In genomic region chr3:170869240-170869592, GRCh38 we compare ENCODE assay signal across 8 cellular contexts. TPM values are rescaled to one million over a fixed set of nuclear protein-coding genes. Genes with fewer than 3 reads are reported as not detected.
DNase-seq lines count a peak whose midpoint lies in the region; ATAC-seq and TF ChIP-seq lines count a peak whose summit lies in the region.

No MANE protein-coding gene starts in this region.

- peak overlapping the region; percentile 85 for H3K4me3 Mint-ChIP-seq in chondrocyte (ENCODE audit: unreplicated experiment)

- H3K36me3 ChIP-seq in A673 (ENCODE audit: insufficient read depth, low read length, poor library complexity, severe bottlenecking) (peaks cover 36% of the 10 kb centered on the region), muscle layer of colon (ENCODE audit: insufficient read depth, low read length) (peaks cover 28% of the 10 kb centered on the region)

- in situ Hi-C loops in KBM-7 (cut with MboI; ENCODE audit: low pct_unique_long_range_greater_than_20kb, low sequenced_read_pairs) = no loop called here

- CTCF ChIA-PET in A673 (lab: Charles Lee) = no interaction called here

- H3K9ac ChIP-seq in muscle layer of colon (ENCODE audit: low read length) = peak overlapping the region; percentile 67

- H3K9me3 Mint-ChIP-seq in chondrocyte (ENCODE audit: low read depth) = peaks cover 3% of the 10 kb centered on the region

- intact Hi-C loops in A673 (cut with micrococcal nuclease; ENCODE audit: unreplicated experiment) = no loop called here

- BruUV-seq in A673 (replicated peaks; lab: Mats Ljungman, UMichigan) = no TSS peak

- H3K27me3 ChIP-seq in A673 (replicated peaks; ENCODE audit: insufficient read depth, low read depth, low read length, poor library complexity) (no peaks in the 10 kb centered on the region), muscle layer of colon (ENCODE audit: control insufficient read depth in 1 of 2, insufficient read depth in 2 of 2, low read length in 2 of 2) (no peaks in the 10 kb centered on the region)

- H3K4me3 ChIP-seq in A673 (ENCODE audit: low read depth, low read length, poor library complexity, severe bottlenecking) (peak overlapping the region; percentile 76), muscle layer of colon (ENCODE audit: low read depth in 1 of 2, low read length in 2 of 2) (peak overlapping the region; percentile 67 to 94)

- peaks cover 22% of the 10 kb centered on the region for H3K4me1 ChIP-seq in A673 (ENCODE audit: insufficient read depth, low read length, poor library complexity, severe bottlenecking)
- H3K4me1 ChIP-seq in muscle layer of colon (ENCODE audit: insufficient read depth, low read length) = peaks cover 8% of the 10 kb centered on the region

- ATAC-seq in GM18520 (IDR thresholded peaks at IDR 0.05; ENCODE audit: unreplicated experiment) = no peak
- ATAC-seq in GM19328 (IDR thresholded peaks at IDR 0.05; ENCODE audit: unreplicated experiment) = no peak

- H3K27ac ChIP-seq in A673 (ENCODE audit: low read depth, low read length, poor library complexity, severe bottlenecking) (peak overlapping the region; percentile 92), muscle layer of colon (ENCODE audit: low read depth, low read length) (peak overlapping the region; percentile 79)

- H3K36me3 Mint-ChIP-seq in chondrocyte (ENCODE audit: low read depth) = peaks cover 15% of the 10 kb centered on the region

- POLR2A ChIA-PET in A673 (lab: Charles Lee; ENCODE audit: low non-redundant PET) = interaction anchor here (0.6 to 0.8 kb wide), 3 partner anchors 55 to 961 kb away, joined by 3 to 10 read pairs (median 4); no protein-coding TSS in a partner anchor

- H3K9me3 ChIP-seq in A673 (ENCODE audit: low read depth, low read length, poor library complexity, severe bottlenecking) (no peaks in the 10 kb centered on the region), muscle layer of colon (ENCODE audit: low read length) (no peaks in the 10 kb centered on the region)

- TF ChIP-seq CTCF in A673 (conservative IDR thresholded peaks at IDR 0.05; ENCODE audit: low read depth, low read length) (no peak), chondrocyte (IDR thresholded peaks at IDR 0.05) (no peak)

- no peaks in the 10 kb centered on the region for H3K27me3 Mint-ChIP-seq in chondrocyte (ENCODE audit: low read depth)

- H3K27ac Mint-ChIP-seq in chondrocyte (ENCODE audit: unreplicated experiment) = peak overlapping the region; percentile 98

- DNase-seq in A673 (ENCODE audit: low spot score) (peak; percentile 17), KBM-7 (peak; percentile 50), chondrocyte (ENCODE audit: low spot score) (no peak), C1 segment of cervical spinal cord (lab: John Stamatoyannopoulos, UW) (no peak)
- DNase-seq in stimulated activated CD4-positive, alpha-beta T cell treated with anti-CD3 and anti-CD28 coated beads, Interleukin-4, amount 100 ng/mL, for 1 hour = no peak

- H3K4me1 Mint-ChIP-seq in chondrocyte (ENCODE audit: low read depth) = peaks cover 24% of the 10 kb centered on the region

RNA-seq across cellular contexts. Expression of gene RPL22L1, which starts 0.8 kb away (rescaled TPM):
- 31.3 and 41.5 TPM in 2 replicates for total RNA-seq in A673 (2021)
- total RNA-seq in chondrocyte = 52.5 to 78.9 TPM (median 58.2 TPM) in 3 replicates

RNA-seq across cellular contexts. Expression of gene EIF5A2, which starts 39.2 kb away (rescaled TPM):
- 18.3 and 20.6 TPM in 2 replicates for total RNA-seq in A673 (2021)
- total RNA-seq in chondrocyte = 24.0 to 31.5 TPM (median 31.2 TPM) in 3 replicates

Comparison
In these comparisons a context has a peak if more than half of its experiments do, and no peak if none do; other contexts are left out.
1. DNase-seq: peak in A673 (single experiment) and KBM-7 (single experiment); none in chondrocyte (single experiment), C1 segment of cervical spinal cord (0 of 14) and stimulated activated CD4-positive, alpha-beta T cell treated with anti-CD3 and anti-CD28 coated beads, Interleukin-4, amount 100 ng/mL, for 1 hour (single experiment).